ENCODE assay signal across 8 cellular contexts in the genomic region with DNA sequence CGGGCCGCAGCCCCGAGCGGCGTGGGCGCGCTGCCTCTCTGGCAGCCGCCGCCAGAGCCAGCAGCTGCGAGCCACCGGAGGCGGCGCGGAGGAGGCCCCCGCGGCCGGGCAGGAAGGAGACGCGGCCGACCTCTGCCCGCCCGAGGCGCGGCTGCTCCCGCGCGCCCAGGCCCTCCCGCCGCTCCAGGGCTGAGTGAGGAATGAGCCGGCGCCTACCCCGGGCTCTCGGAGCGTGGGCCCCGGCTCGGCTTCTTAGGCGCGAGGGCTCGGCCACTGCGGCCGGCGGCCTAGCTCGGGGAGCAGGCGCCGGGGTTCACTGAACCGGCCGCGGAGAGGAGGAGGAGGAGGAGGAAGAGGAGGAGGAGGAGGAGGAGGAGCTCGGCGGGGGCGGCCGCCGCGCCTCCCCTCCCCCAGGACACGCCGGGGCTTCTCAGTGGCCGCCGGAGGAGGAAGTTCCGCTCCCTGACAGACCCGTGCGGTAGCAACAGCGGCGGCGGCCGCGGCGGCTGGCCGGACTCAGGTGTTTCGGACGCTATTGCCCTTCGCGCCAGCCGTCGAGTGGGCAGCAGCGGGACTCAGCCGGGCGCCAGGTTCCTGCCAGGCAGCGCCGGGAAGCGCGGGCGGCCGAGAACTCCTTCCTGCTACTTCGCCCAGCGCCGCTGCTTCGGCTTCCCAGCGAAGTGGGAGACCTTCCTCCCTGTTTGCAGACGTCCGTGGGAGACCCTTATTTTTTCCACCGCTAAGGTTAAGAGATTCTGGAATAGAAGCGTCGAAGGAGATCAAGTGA. TPM values are rescaled to one million over a fixed set of nuclear protein-coding genes. Genes with fewer than 3 reads are reported as not detected.
A peak's percentile ranks its signal among the peaks of the same experiment; 100 is the strongest.
DNase-seq lines count a peak whose midpoint lies in the region; ATAC-seq and TF ChIP-seq lines count a peak whose summit lies in the region.

MAN1A2 (plus strand) TSS at position 468 of the 787 bp plus-strand sequence. CDS start 735 bp downstream, outside the sequence.

- peak within 1 kb of the TSS; percentile 78 for H3K4me3 ChIP-seq in lower leg skin (ENCODE audit: low read depth, poor library complexity, severe bottlenecking)

- DNase-seq in AG08396 (ENCODE audit: low spot score) (peak; percentile 74), NCI-H526 treated with DMSO at 0.1 percent for 48 hours (lab: John Stamatoyannopoulos, UW) (peak; percentile 70), dermis microvascular lymphatic vessel endothelial cell (ENCODE audit: low read depth in 2 of 2) (peak; percentile 54 to 93), lower leg skin (ENCODE audit: low spot score in 2 of 2) (peak; percentile 81 to 95)
- DNase-seq in activated CD4-positive, alpha-beta T cell treated with anti-CD3 and anti-CD28 coated beads, Interleukin-2, amount 50 U/mL, for 48 hours: peak; percentile 75 to 79
- DNase-seq in stimulated activated CD4-positive, alpha-beta T cell treated with anti-CD3 and anti-CD28 coated beads, TNF-alpha, amount 100 ng/mL, for 1 hour (ENCODE audit: low read depth in 3 of 3, low spot score in 1 of 3): peak; percentile 24 to 54 (median 49)

- intact Hi-C loops in lower leg skin (cut with DNase I; ENCODE audit: low total_unique reads): no loop called here

- peak in 1 of 2 donors; percentile 36 for TF ChIP-seq POLR2A in lower leg skin (IDR thresholded peaks at IDR 0.05)

- no peak for TF ChIP-seq CTCF in lower leg skin (IDR thresholded peaks at IDR 0.05)

- 0% methylated on average over 59 to 80 of the region's 93 CpGs for WGBS in lower leg skin, 2 donors

- ATAC-seq in GM18868 (IDR thresholded peaks at IDR 0.05; ENCODE audit: unreplicated experiment) (peak; percentile 65), HG03103 (IDR thresholded peaks at IDR 0.05; ENCODE audit: low read depth, unreplicated experiment) (peak; percentile 55)

RNA-seq across cellular contexts. Expression of gene MAN1A2, which starts in this region (rescaled TPM):
- total RNA-seq in dermis microvascular lymphatic vessel endothelial cell: 33.9 and 38.2 TPM in 2 replicates
- total RNA-seq in lower leg skin: 10 to 100 TPM; 19.9 to 34.5 (median 25.7) TPM

Comparison
In these comparisons a context has a peak if more than half of its experiments do, and no peak if none do; other contexts are left out.
1. Peak in every context shown above with its lines: DNase-seq, ATAC-seq and H3K4me3 ChIP-seq.